Comparison of ENCODE assay signal across 17 cellular contexts in the genomic region with DNA sequence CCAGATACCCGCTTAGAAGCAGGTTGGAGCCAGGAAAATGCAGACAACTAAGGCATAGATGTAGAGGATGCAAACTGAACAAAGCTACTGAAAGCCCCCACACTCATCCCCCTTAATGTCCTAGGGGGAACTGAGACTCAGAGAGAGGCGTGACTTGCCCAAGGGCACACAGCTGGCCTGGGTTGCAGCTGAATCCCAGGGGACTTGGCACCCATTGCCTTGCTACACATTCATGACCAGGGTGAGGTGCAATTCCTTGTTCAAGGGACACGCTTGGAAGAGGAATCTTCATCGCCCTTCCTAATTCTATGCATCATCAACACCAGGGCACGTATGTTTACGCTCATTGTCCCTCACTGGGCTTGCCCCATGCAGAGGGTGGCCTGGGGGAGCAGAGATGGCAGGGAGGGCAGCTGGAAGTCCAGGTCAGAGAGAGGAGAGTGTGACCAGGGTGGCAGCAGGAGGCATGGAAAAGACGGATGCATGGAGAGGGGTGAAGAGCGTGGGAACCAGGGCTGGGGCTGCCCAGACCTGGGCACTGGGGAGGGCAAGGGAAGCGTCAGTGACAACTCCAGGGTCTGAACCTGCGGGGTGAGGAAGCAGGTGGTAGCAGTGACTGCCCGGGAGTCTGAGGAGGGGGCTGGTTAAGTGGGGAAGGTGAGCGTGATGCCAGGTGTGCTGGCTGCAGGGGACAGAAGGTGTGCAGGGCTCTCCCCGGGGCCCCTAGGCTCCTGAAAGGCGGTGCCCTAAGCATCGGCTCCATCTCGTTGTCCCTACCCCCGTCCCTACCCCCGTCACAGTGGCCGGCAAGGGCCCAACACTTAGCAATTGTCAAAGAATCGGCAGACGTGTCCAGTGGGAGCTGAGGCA.
A peak's percentile ranks its signal among the peaks of the same experiment; 100 is the strongest.
DNase-seq lines count a peak whose midpoint lies in the region; ATAC-seq, FAIRE-seq and TF ChIP-seq lines count a peak whose summit lies in the region.
"Had no signal": no experiment of that assay in that cellular context is flagged by ENCODE, and none has a peak within 500 bp of the region (broad histone marks: within the 10 kb centered on the region; RNA-seq: fewer than 3 reads in every experiment).

No MANE protein-coding gene starts in this region.

- H3K36me3 Mint-ChIP-seq in osteocyte (ENCODE audit: unreplicated experiment): no peaks in the 10 kb centered on the region
- H3K36me3 Mint-ChIP-seq in CD4-positive, alpha-beta T cell (ENCODE audit: low read depth): no peaks in the 10 kb centered on the region

- CTCF ChIA-PET in HCT116 (lab: Charles Lee): no interaction called here
- CTCF ChIA-PET in GM12878 (lab: Yijun Ruan, JAX): interaction anchor here (1.2 kb wide), 1 partner anchor 46 kb away, joined by 3 read pairs; no protein-coding TSS in a partner anchor
- CTCF ChIA-PET in CD4-positive, alpha-beta T cell (lab: Charles Lee): no interaction called here

- RAD21 ChIA-PET in HCT116 (lab: Charles Lee; ENCODE audit: low non-redundant PET in 1 of 2, low total read pairs in 2 of 2, uncharacterized antibody in 2 of 2, unreplicated experiment in 2 of 2): no interaction called here
- RAD21 ChIA-PET in GM12878 (lab: Charles Lee; ENCODE audit: unreplicated experiment): no interaction called here

- H2AFZ ChIP-seq in HCT116 (ENCODE audit: low read depth, low read length, poor library complexity, severe bottlenecking): no peak overlapping the region
- no peak overlapping the region for H2AFZ ChIP-seq in GM12878 (ENCODE audit: control insufficient read depth, low read depth, low read length)
- H2AFZ ChIP-seq: parathyroid adenoma had no signal

- H3K4me1 ChIP-seq in HCT116 (ENCODE audit: control insufficient read depth in 1 of 2, insufficient read depth in 2 of 2, low read length in 2 of 2) (no peaks in the 10 kb centered on the region), GM12878 (ENCODE audit: control insufficient read depth, insufficient read depth, low read length) (peaks cover 5% of the 10 kb centered on the region)
- H3K4me1 ChIP-seq: A549, parathyroid adenoma had no signal

- H4K20me1 ChIP-seq in HCT116 (ENCODE audit: insufficient read depth) (no peaks in the 10 kb centered on the region), GM12878 (ENCODE audit: control insufficient read depth, insufficient read depth) (no peaks in the 10 kb centered on the region)

- peaks cover 76% of the 10 kb centered on the region for H3K27me3 Mint-ChIP-seq in osteocyte (ENCODE audit: unreplicated experiment)
- peaks cover under 1% of the 10 kb centered on the region for H3K27me3 Mint-ChIP-seq in CD4-positive, alpha-beta T cell

- intact Hi-C loops in HCT116 (cut with micrococcal nuclease) (no loop called here), GM12878 (cut with micrococcal nuclease; ENCODE audit: unreplicated experiment) (no loop called here)
- intact Hi-C loops in CD4-positive, alpha-beta T cell (cut with DNase I, micrococcal nuclease): loop anchor here in 1 of 2 experiments (10.0 kb wide), 1 partner anchor 47 kb away; no protein-coding TSS in a partner anchor

- WGBS in GM12878 (ENCODE audit: insufficient coverage, insufficient replicate concordance, low lambda C conversion rate, missing lambda C conversion rate): 48% methylated on average over 19 of the region's 21 CpGs

- peak in 1 of 3 experiments; percentile 17; a peak in 2 of 6 replicates for TF ChIP-seq CTCF in HCT116 (IDR thresholded peaks at IDR 0.05 in 2 of 3, conservative IDR thresholded peaks at IDR 0.05 in 1 of 3; ENCODE audit: borderline replicate concordance in 1 of 3, insufficient read depth in 1 of 3, low read depth in 2 of 3, low read length in 2 of 3)
- no peak for TF ChIP-seq CTCF in GM12878 (IDR thresholded peaks at IDR 0.05 in 2 of 3, conservative IDR thresholded peaks at IDR 0.05 in 1 of 3; ENCODE audit: control insufficient read depth in 2 of 3, extremely low read depth in 1 of 3, insufficient read depth in 1 of 3, low read depth in 3 of 3, low read length in 3 of 3)
- no peak for TF ChIP-seq CTCF in osteocyte (IDR thresholded peaks at IDR 0.05)
- TF ChIP-seq CTCF in CD4-positive, alpha-beta T cell (IDR thresholded peaks at IDR 0.05): no peak

- no TSS peak for BruUV-seq in HCT116 (replicated peaks; lab: Mats Ljungman, UMichigan)
- no TSS peak for BruUV-seq in GM12878 (replicated peaks; lab: Mats Ljungman, UMichigan)

- no peak for ATAC-seq in activated CD4-positive, CD25-positive, alpha-beta regulatory T cell treated with anti-CD3 and anti-CD28 coated beads, Interleukin-2, amount 50 U/mL, for 24 hours
- ATAC-seq in HCT116 (peak; percentile 59), GM12878 (no peak)
- no peak for ATAC-seq in CD4-positive, alpha-beta T cell (ENCODE audit: poor library complexity)
- ATAC-seq: esophagus mucosa had no signal

- H3K27me3 ChIP-seq in HCT116 (ENCODE audit: insufficient read depth, low read length) (peaks cover 35% of the 10 kb centered on the region), GM12878 (replicated peaks in 1 of 2; ENCODE audit: control insufficient read depth in 2 of 2, insufficient read depth in 2 of 2, low read length in 1 of 2) (peaks cover 0 to 2% of the 10 kb centered on the region in 2 experiments; a peak in 3 of 4 replicates)
- H3K27me3 ChIP-seq in CD4-positive, alpha-beta T cell (ENCODE audit: control insufficient read depth, insufficient read depth, low read length): no peaks in the 10 kb centered on the region

- TF ChIP-seq POLR2A in HCT116 (IDR thresholded peaks at IDR 0.05; ENCODE audit: borderline replicate concordance, extremely low read depth, insufficient read depth, insufficient read length): no peak
- no peak for TF ChIP-seq POLR2A in GM12878 (IDR thresholded peaks at IDR 0.05; ENCODE audit: low read depth, low read length)

- no peak overlapping the region for H3K27ac ChIP-seq in HCT116 (ENCODE audit: low read depth, low read length)
- no peak overlapping the region for H3K27ac ChIP-seq in GM12878 (ENCODE audit: control insufficient read depth, insufficient read depth)
- no peak overlapping the region for H3K27ac ChIP-seq in CD4-positive, alpha-beta T cell (ENCODE audit: low read depth, low read length)
- H3K27ac ChIP-seq: A549, parathyroid adenoma had no signal

- H3K9me3 ChIP-seq in HCT116 (ENCODE audit: control insufficient read depth in 1 of 2, insufficient read depth in 1 of 2, low read depth in 1 of 2, low read length in 2 of 2) (no peaks in the 10 kb centered on the region), GM12878 (replicated peaks; ENCODE audit: control insufficient read depth, insufficient read depth, low read length) (no peaks in the 10 kb centered on the region)
- H3K9me3 ChIP-seq in CD4-positive, alpha-beta T cell (ENCODE audit: control insufficient read depth, low read length): no peaks in the 10 kb centered on the region
- H3K9me3 ChIP-seq: A549, heart right ventricle had no signal

- SMC1A ChIA-PET in GM12878 (lab: Charles Lee; ENCODE audit: uncharacterized antibody, unreplicated experiment): no interaction called here

- FAIRE-seq in GM12878 (lab: Jason Lieb, UNC): no peak
- FAIRE-seq: A549, astrocyte had no signal

- no peaks in the 10 kb centered on the region for H3K9me2 ChIP-seq in HCT116 (ENCODE audit: insufficient read depth)

- peaks cover 2% of the 10 kb centered on the region for H3K4me1 Mint-ChIP-seq in osteocyte (ENCODE audit: unreplicated experiment)
- H3K4me1 Mint-ChIP-seq in CD4-positive, alpha-beta T cell (ENCODE audit: low read depth): peaks cover 45% of the 10 kb centered on the region

- no peaks in the 10 kb centered on the region for H3K36me3 ChIP-seq in HCT116 (ENCODE audit: control insufficient read depth in 1 of 2, insufficient read depth in 2 of 2, low read length in 2 of 2)
- H3K36me3 ChIP-seq in GM12878 (ENCODE audit: control insufficient read depth in 2 of 2, insufficient read depth in 2 of 2, low read length in 1 of 2): no peaks in the 10 kb centered on the region
- H3K36me3 ChIP-seq: heart right ventricle had no signal

- H3K4me2 ChIP-seq in HCT116 (ENCODE audit: low read length) (no peak overlapping the region), GM12878 (ENCODE audit: control insufficient read depth, insufficient read depth) (peak overlapping the region; percentile 31; the same call in 1 of the 2 replicates)
- H3K4me2 ChIP-seq: A549 had no signal

- H3K79me2 ChIP-seq in HCT116 (ENCODE audit: insufficient read depth, low read length) (no peaks in the 10 kb centered on the region), GM12878 (ENCODE audit: control insufficient read depth, insufficient read depth, low read length) (no peaks in the 10 kb centered on the region)
- H3K79me2 ChIP-seq: parathyroid adenoma had no signal

- DNase-seq in activated CD4-positive, CD25-positive, alpha-beta regulatory T cell treated with anti-CD3 and anti-CD28 coated beads, Interleukin-2, amount 50 U/mL, for 72 hours: peak; percentile 17
- DNase-seq in HCT116 (ENCODE audit: low read depth, low spot score) (no peak), GM12878 (ENCODE audit: low read depth, low spot score) (no peak), osteocyte (ENCODE audit: extremely low spot score, unreplicated experiment) (peak; percentile 60), KBM-7 (no peak)
- DNase-seq in CD4-positive, alpha-beta T cell: no peak
- DNase-seq in stimulated activated naive CD4-positive, alpha-beta T cell treated with Interleukin-2 at 50 U/mL for 16 hours (lab: John Stamatoyannopoulos, UW): no peak
- DNase-seq: heart right ventricle, NCI-H2107 had no signal

- no peak overlapping the region for H3K4me3 ChIP-seq in HCT116 (replicated peaks in 1 of 2; ENCODE audit: low read depth in 1 of 2, low read length in 2 of 2)
- H3K4me3 ChIP-seq in GM12878: no peak overlapping the region
- H3K4me3 ChIP-seq: A549, smooth muscle cell had no signal

- in situ Hi-C loops in GM12878 (cut with MboI): no loop called here
- in situ Hi-C loops in KBM-7 (cut with MboI; ENCODE audit: low pct_unique_long_range_greater_than_20kb, low sequenced_read_pairs): no loop called here

- H3K4me3 Mint-ChIP-seq in osteocyte (ENCODE audit: unreplicated experiment): no peak overlapping the region
- H3K4me3 Mint-ChIP-seq in CD4-positive, alpha-beta T cell: no peak overlapping the region
- H3K4me3 Mint-ChIP-seq: activated CD4-positive, alpha-beta T cell treated with anti-CD3 and anti-CD28 coated beads, Interleukin-2, amount 10 ng/mL, durations not matched to agents 24 days and 14 days had no signal

- no peak overlapping the region for H3K27ac Mint-ChIP-seq in osteocyte (ENCODE audit: unreplicated experiment)
- no peak overlapping the region for H3K27ac Mint-ChIP-seq in CD4-positive, alpha-beta T cell
- H3K27ac Mint-ChIP-seq: activated T-helper 2 cell treated with anti-CD3 and anti-CD28 coated beads, Interferon-gamma antibody, Interleukin-2, Interleukin-4, amounts not matched to agents 10 μg/mL and 5 μg/mL and 100 μg/mL, durations not matched to agents 14 hours and 24 hours and 36 hours had no signal

- H3K9ac ChIP-seq in HCT116 (ENCODE audit: low read length): no peak overlapping the region
- H3K9ac ChIP-seq in GM12878 (ENCODE audit: control insufficient read depth, insufficient read depth, low read length): no peak overlapping the region
- H3K9ac ChIP-seq: parathyroid adenoma had no signal

- TF ChIP-seq RAD21 in HCT116 (IDR thresholded peaks at IDR 0.05; ENCODE audit: low read depth) (no peak), GM12878 (IDR thresholded peaks at IDR 0.05; ENCODE audit: insufficient read depth, low read depth, low read length) (no peak)

- TF ChIP-seq EP300 in GM12878 (IDR thresholded peaks at IDR 0.05; ENCODE audit: borderline replicate concordance in 1 of 2, control insufficient read depth in 1 of 2, low read depth in 2 of 2, low read length in 2 of 2): no peak

- POLR2A ChIA-PET in HCT116 (lab: Charles Lee) (no interaction called here), GM12878 (lab: Charles Lee) (no interaction called here)
- POLR2A ChIA-PET in CD4-positive, alpha-beta T cell (lab: Charles Lee): interaction anchor here (1.4 to 3.5 kb wide), 2 partner anchors 25 to 267 kb away, joined by 5 to 12 read pairs; a partner anchor contains a TSS

- H3K9me3 Mint-ChIP-seq in osteocyte (ENCODE audit: unreplicated experiment): no peaks in the 10 kb centered on the region
- no peaks in the 10 kb centered on the region for H3K9me3 Mint-ChIP-seq in CD4-positive, alpha-beta T cell
- H3K9me3 Mint-ChIP-seq: activated CD4-positive, alpha-beta T cell treated with anti-CD3 and anti-CD28 coated beads, Interleukin-2, amount 10 ng/mL, durations not matched to agents 24 days and 14 days; activated T-helper 2 cell treated with anti-CD3 and anti-CD28 coated beads, Interferon-gamma antibody, Interleukin-2, Interleukin-4, amounts not matched to agents 10 μg/mL and 5 μg/mL and 100 μg/mL, durations not matched to agents 14 hours and 24 hours and 36 hours had no signal

Comparison
In these comparisons a context has a peak if more than half of its experiments do, and no peak if none do; other contexts are left out.
1. DNase-seq: peak in activated CD4-positive, CD25-positive, alpha-beta regulatory T cell treated with anti-CD3 and anti-CD28 coated beads, Interleukin-2, amount 50 U/mL, for 72 hours (single experiment) and osteocyte (single experiment); none in HCT116 (single experiment), GM12878 (single experiment), KBM-7 (single experiment), CD4-positive, alpha-beta T cell (0 of 10) and stimulated activated naive CD4-positive, alpha-beta T cell treated with Interleukin-2 at 50 U/mL for 16 hours (single experiment).